17 cellular contexts compared by ENCODE assay signal in the genomic region with DNA sequence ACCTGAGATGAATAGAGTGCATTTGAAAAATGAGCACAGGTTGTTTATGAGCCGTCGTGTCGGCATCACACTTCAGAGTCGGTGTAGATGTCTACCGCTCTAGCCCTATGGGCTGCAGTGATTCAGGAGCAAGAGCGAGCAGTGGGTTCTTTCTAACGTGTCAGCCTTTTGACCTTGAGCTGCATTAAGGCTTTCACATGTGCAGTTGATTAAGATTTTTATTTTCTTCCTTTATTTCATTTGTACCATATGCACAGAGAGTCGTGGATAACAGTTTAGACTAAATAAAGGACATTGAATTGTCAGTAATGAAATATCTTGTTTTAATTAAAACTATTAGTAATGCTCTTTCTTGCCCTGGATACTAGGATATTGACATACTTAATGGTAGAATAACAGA.
A peak's percentile ranks its signal among the peaks of the same experiment; 100 is the strongest.
DNase-seq lines count a peak whose midpoint lies in the region; ATAC-seq and TF ChIP-seq lines count a peak whose summit lies in the region.
"Had no signal": no experiment of that assay in that cellular context is flagged by ENCODE, and none has a peak within 500 bp of the region (broad histone marks: within the 10 kb centered on the region; RNA-seq: fewer than 3 reads in every experiment).

No MANE protein-coding gene starts in this region.

- DNase-seq in left ventricle myocardium inferior (no peak), cardiac septum (ENCODE audit: low spot score) (no peak), endodermal cell (peak; percentile 50), foreskin fibroblast (peak; percentile 33 to 73), SW 1271 (lab: John Stamatoyannopoulos, UW) (no peak), mucosa of gallbladder (ENCODE audit: low spot score) (no peak)
- no peak for DNase-seq in activated T-helper 2 cell treated with anti-CD3 and anti-CD28 coated beads, Interferon-gamma antibody, Interleukin-2, Interleukin-4, amounts not matched to agents 10 μg/mL and 5 μg/mL and 100 μg/mL, durations not matched to agents 14 hours and 24 hours and 36 hours (ENCODE audit: low spot score)
- DNase-seq: AML-193; Caco-2; CD8-positive, alpha-beta memory T cell; DND-41; GDM1; H7 had no signal

- intact Hi-C loops in left ventricle myocardium inferior (cut with micrococcal nuclease) (loop anchor here (5.0 to 10.0 kb wide), 2 partner anchors 205 to 258 kb away; no protein-coding TSS in a partner anchor), cardiac septum (cut with DNase I) (loop anchor here (5.0 to 10.0 kb wide), 3 partner anchors 228 to 367 kb away; partner anchors contain the start of gene PTPRG)
- intact Hi-C loops in activated T-helper 2 cell treated with anti-CD3 and anti-CD28 coated beads, Interferon-gamma antibody, Interleukin-2, Interleukin-4, amounts not matched to agents 10 μg/mL and 5 μg/mL and 100 μg/mL, durations not matched to agents 14 hours and 24 hours and 36 hours (cut with micrococcal nuclease) = no loop called here

- H3K4me3 ChIP-seq in left ventricle myocardium inferior (no peak overlapping the region), endodermal cell (ENCODE audit: low read length) (no peak overlapping the region), foreskin fibroblast (ENCODE audit: low read depth in 1 of 2, low read length in 2 of 2) (no peak overlapping the region)
- H3K4me3 ChIP-seq: BLaER1, GM23338 had no signal

- H3K27me3 ChIP-seq in left ventricle myocardium inferior (ENCODE audit: low read depth) (no peaks in the 10 kb centered on the region), endodermal cell (ENCODE audit: control insufficient read depth, insufficient read depth, low read length, poor library complexity, severe bottlenecking) (no peaks in the 10 kb centered on the region)
- H3K27me3 ChIP-seq: BLaER1 had no signal

- no peak for TF ChIP-seq CTCF in left ventricle myocardium inferior (IDR thresholded peaks at IDR 0.05; ENCODE audit: borderline replicate concordance)
- TF ChIP-seq CTCF in endodermal cell (conservative IDR thresholded peaks at IDR 0.05) = no peak
- TF ChIP-seq CTCF in foreskin fibroblast (IDR thresholded peaks at IDR 0.05; ENCODE audit: low read depth, low read length) = no peak

- H3K36me3 ChIP-seq in left ventricle myocardium inferior (peaks cover 2% of the 10 kb centered on the region), endodermal cell (ENCODE audit: control insufficient read depth, insufficient read depth, low read length) (no peaks in the 10 kb centered on the region)

- H3K9me3 Mint-ChIP-seq in endodermal cell = peaks cover 5% of the 10 kb centered on the region
- no peaks in the 10 kb centered on the region for H3K9me3 Mint-ChIP-seq in activated T-helper 2 cell treated with anti-CD3 and anti-CD28 coated beads, Interferon-gamma antibody, Interleukin-2, Interleukin-4, amounts not matched to agents 10 μg/mL and 5 μg/mL and 100 μg/mL, durations not matched to agents 14 hours and 24 hours and 36 hours

- H3K27ac Mint-ChIP-seq in endodermal cell = no peak overlapping the region
- no peak overlapping the region for H3K27ac Mint-ChIP-seq in activated T-helper 2 cell treated with anti-CD3 and anti-CD28 coated beads, Interferon-gamma antibody, Interleukin-2, Interleukin-4, amounts not matched to agents 10 μg/mL and 5 μg/mL and 100 μg/mL, durations not matched to agents 14 hours and 24 hours and 36 hours
- H3K27ac Mint-ChIP-seq: CD8-positive, alpha-beta memory T cell; GM23338 had no signal

- H3K4me1 ChIP-seq in left ventricle myocardium inferior (peaks cover 62% of the 10 kb centered on the region), endodermal cell (ENCODE audit: control insufficient read depth, insufficient read depth, low read length) (no peaks in the 10 kb centered on the region)
- H3K4me1 ChIP-seq: Caco-2 had no signal

- no peak for ATAC-seq in HG02885 (IDR thresholded peaks at IDR 0.05; ENCODE audit: poor library complexity, unreplicated experiment)
- ATAC-seq: GM23338 had no signal

- H3K27me3 Mint-ChIP-seq in endodermal cell (ENCODE audit: insufficient read depth) = no peaks in the 10 kb centered on the region
- H3K27me3 Mint-ChIP-seq in activated T-helper 2 cell treated with anti-CD3 and anti-CD28 coated beads, Interferon-gamma antibody, Interleukin-2, Interleukin-4, amounts not matched to agents 10 μg/mL and 5 μg/mL and 100 μg/mL, durations not matched to agents 14 hours and 24 hours and 36 hours (ENCODE audit: low read depth) = no peaks in the 10 kb centered on the region
- H3K27me3 Mint-ChIP-seq: CD8-positive, alpha-beta memory T cell had no signal

- H3K9ac ChIP-seq in endodermal cell (ENCODE audit: extremely low read depth, low read length, poor library complexity, severe bottlenecking) = no peak overlapping the region
- H3K9ac ChIP-seq: BLaER1 had no signal

- 93 to 96% methylated on average over 6 to 7 of the region's 8 CpGs for WGBS in endodermal cell (ENCODE audit: insufficient coverage in 1 of 2, insufficient read length in 1 of 2), 2 experiments

- H3K27ac ChIP-seq in left ventricle myocardium inferior (replicated peaks) (peak overlapping the region; percentile 88), endodermal cell (ENCODE audit: low read depth, low read length) (no peak overlapping the region)
- H3K27ac ChIP-seq: 22Rv1, BLaER1 had no signal

- no peaks in the 10 kb centered on the region for H3K9me3 ChIP-seq in left ventricle myocardium inferior (replicated peaks)
- peaks cover 5% of the 10 kb centered on the region for H3K9me3 ChIP-seq in endodermal cell (ENCODE audit: control insufficient read depth, low read length)
- H3K9me3 ChIP-seq: Caco-2 had no signal

- H3K36me3 Mint-ChIP-seq in endodermal cell (ENCODE audit: low read depth) = peaks cover 5% of the 10 kb centered on the region
- H3K36me3 Mint-ChIP-seq in activated T-helper 2 cell treated with anti-CD3 and anti-CD28 coated beads, Interferon-gamma antibody, Interleukin-2, Interleukin-4, amounts not matched to agents 10 μg/mL and 5 μg/mL and 100 μg/mL, durations not matched to agents 14 hours and 24 hours and 36 hours (ENCODE audit: low read depth) = no peaks in the 10 kb centered on the region
- H3K36me3 Mint-ChIP-seq: CD8-positive, alpha-beta memory T cell had no signal

- H3K4me3 Mint-ChIP-seq in endodermal cell = no peak overlapping the region
- H3K4me3 Mint-ChIP-seq in activated T-helper 2 cell treated with anti-CD3 and anti-CD28 coated beads, Interferon-gamma antibody, Interleukin-2, Interleukin-4, amounts not matched to agents 10 μg/mL and 5 μg/mL and 100 μg/mL, durations not matched to agents 14 hours and 24 hours and 36 hours (ENCODE audit: low read depth) = no peak overlapping the region
- H3K4me3 Mint-ChIP-seq: CD8-positive, alpha-beta memory T cell; GM23338 had no signal

- peaks cover 17% of the 10 kb centered on the region for H3K4me1 Mint-ChIP-seq in endodermal cell
- no peaks in the 10 kb centered on the region for H3K4me1 Mint-ChIP-seq in activated T-helper 2 cell treated with anti-CD3 and anti-CD28 coated beads, Interferon-gamma antibody, Interleukin-2, Interleukin-4, amounts not matched to agents 10 μg/mL and 5 μg/mL and 100 μg/mL, durations not matched to agents 14 hours and 24 hours and 36 hours (ENCODE audit: low read depth)
- H3K4me1 Mint-ChIP-seq: CD8-positive, alpha-beta memory T cell had no signal

Comparison
In these comparisons a context has a peak if more than half of its experiments do, and no peak if none do; other contexts are left out.
1. DNase-seq: peak in endodermal cell (single experiment) and foreskin fibroblast (2 of 2); none in left ventricle myocardium inferior (single experiment), cardiac septum (single experiment), SW 1271 (0 of 2), activated T-helper 2 cell treated with anti-CD3 and anti-CD28 coated beads, Interferon-gamma antibody, Interleukin-2, Interleukin-4, amounts not matched to agents 10 μg/mL and 5 μg/mL and 100 μg/mL, durations not matched to agents 14 hours and 24 hours and 36 hours (single experiment) and mucosa of gallbladder (single experiment).